ENCODE assay signal across 14 cellular contexts in the genomic region with DNA sequence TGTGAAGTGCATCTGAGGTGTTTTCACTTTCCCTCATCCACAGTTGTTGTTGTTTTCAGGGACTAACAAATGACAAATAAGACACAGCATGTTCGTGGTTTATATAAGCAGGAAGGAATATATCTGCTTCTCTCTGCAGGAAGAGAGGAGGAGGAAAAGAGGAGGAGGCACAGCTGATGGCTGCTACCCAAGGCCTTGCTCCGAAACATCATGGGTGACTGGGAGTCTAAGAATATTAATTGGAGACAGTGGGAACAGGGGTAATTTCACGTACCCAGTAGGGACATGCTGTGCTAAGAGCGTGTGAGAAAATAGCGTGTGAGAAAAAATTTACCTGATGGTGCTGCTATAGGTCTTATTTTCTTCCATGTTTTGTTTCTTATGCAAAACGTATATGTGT.
DNase-seq lines count a peak whose midpoint lies in the region; ATAC-seq and TF ChIP-seq lines count a peak whose summit lies in the region.
"Had no signal": no experiment of that assay in that cellular context is flagged by ENCODE, and none has a peak within 500 bp of the region (broad histone marks: within the 10 kb centered on the region; RNA-seq: fewer than 3 reads in every experiment).

No MANE protein-coding gene starts in this region.

- H2AFZ ChIP-seq in neural cell (ENCODE audit: low read depth, low read length): no peak overlapping the region
- no peak overlapping the region for H2AFZ ChIP-seq in neuronal stem cell (ENCODE audit: low read length)
- H2AFZ ChIP-seq: GM23248 had no signal

- no peak overlapping the region for H3K4me2 ChIP-seq in neural cell (ENCODE audit: low read length)
- H3K4me2 ChIP-seq in neuronal stem cell (ENCODE audit: insufficient read depth, low read length, poor library complexity, severe bottlenecking): no peak overlapping the region
- H3K4me2 ChIP-seq: A549 had no signal

- H3K23ac ChIP-seq in neuronal stem cell (ENCODE audit: low read depth, low read length, poor library complexity): no peak overlapping the region

- H2BK120ac ChIP-seq in neuronal stem cell (ENCODE audit: low read depth, low read length): no peak overlapping the region

- peak overlapping the region; percentile 4 for H3K9ac ChIP-seq in neural cell (ENCODE audit: low read length)
- H3K9ac ChIP-seq in neuronal stem cell (ENCODE audit: low read depth, low read length, poor library complexity): no peak overlapping the region
- H3K9ac ChIP-seq: GM23248 had no signal

- no peaks in the 10 kb centered on the region for H3K79me2 ChIP-seq in neural cell (replicated peaks; ENCODE audit: insufficient read depth, low read length)

- H2AK5ac ChIP-seq in neuronal stem cell (ENCODE audit: low read depth, low read length): no peak overlapping the region

- no peak overlapping the region for H2BK5ac ChIP-seq in neuronal stem cell (ENCODE audit: low read length)

- H4K8ac ChIP-seq in neuronal stem cell (ENCODE audit: low read depth, low read length): no peak overlapping the region

- H2BK12ac ChIP-seq in neuronal stem cell (ENCODE audit: low read length): no peak overlapping the region

- H3K4me3 Mint-ChIP-seq in brain (peak overlapping the region in 4 of 5 experiments; percentile 8 to 37 (median 20)), CD14-positive monocyte (no peak overlapping the region)
- no peak overlapping the region for H3K4me3 Mint-ChIP-seq in activated T-cell treated with anti-CD3 and anti-CD28 coated beads, Interleukin-2, amount 50 U/mL, for 4 hours
- H3K4me3 Mint-ChIP-seq: CD8-positive, alpha-beta memory T cell had no signal

- H2BK15ac ChIP-seq in neuronal stem cell (ENCODE audit: low read length): no peak overlapping the region

- H3K4me1 Mint-ChIP-seq in brain (peaks cover 21% of the 10 kb centered on the region), CD14-positive monocyte (no peaks in the 10 kb centered on the region)
- no peaks in the 10 kb centered on the region for H3K4me1 Mint-ChIP-seq in activated T-cell treated with anti-CD3 and anti-CD28 coated beads, Interleukin-2, amount 50 U/mL, for 4 hours (ENCODE audit: low read depth)
- H3K4me1 Mint-ChIP-seq: CD8-positive, alpha-beta memory T cell had no signal

- no peak for TF ChIP-seq RAD21 in neural cell (conservative IDR thresholded peaks at IDR 0.05)

- WGBS in ectodermal cell, 2 experiments: 80 to 86% methylated on average over 6 of the region's 6 CpGs
- no CpG with 5 or more reads among the region's 6 CpGs for WGBS in neuronal stem cell (ENCODE audit: extremely low coverage in 2 of 2, insufficient read length in 2 of 2, insufficient replicate concordance in 1 of 2), 2 donors

- H3K4me3 ChIP-seq in ectodermal cell (ENCODE audit: insufficient read depth, low read depth, low read length) (no peak overlapping the region), neural cell (ENCODE audit: low read length) (peak overlapping the region; percentile 26), neuronal stem cell (ENCODE audit: low read length in 2 of 2) (no peak overlapping the region)
- H3K4me3 ChIP-seq: A549, GM23248 had no signal

- intact Hi-C loops in CD14-positive monocyte (cut with micrococcal nuclease): loop anchor here in 1 of 2 donors (10.0 kb wide), 1 partner anchor 200 kb away; no protein-coding TSS in a partner anchor

- H3K14ac ChIP-seq in neuronal stem cell (ENCODE audit: low read length): no peak overlapping the region

- H3K36me3 ChIP-seq in ectodermal cell (ENCODE audit: control insufficient read depth, insufficient read depth, low read length) (no peaks in the 10 kb centered on the region), neural cell (ENCODE audit: insufficient read depth, low read length) (no peaks in the 10 kb centered on the region), neuronal stem cell (replicated peaks in 1 of 2; ENCODE audit: control insufficient read depth in 2 of 2, insufficient read depth in 2 of 2, low read length in 2 of 2) (no peaks in the 10 kb centered on the region)

- no peak overlapping the region for H3K18ac ChIP-seq in neuronal stem cell (ENCODE audit: low read length)

- H3K4me1 ChIP-seq in ectodermal cell (ENCODE audit: control insufficient read depth, insufficient read depth, low read length) (peaks cover 11% of the 10 kb centered on the region), neuronal stem cell (ENCODE audit: control insufficient read depth in 2 of 2, insufficient read depth in 1 of 2, low read depth in 1 of 2, low read length in 2 of 2) (peaks cover 0 to 11% of the 10 kb centered on the region in 2 donors)
- H3K4me1 ChIP-seq: A549, Caco-2 had no signal

- peak overlapping the region; percentile 42 for H3K27ac ChIP-seq in ectodermal cell (ENCODE audit: insufficient read depth, low read depth, low read length, poor library complexity, severe bottlenecking)
- H3K27ac ChIP-seq in neural cell (ENCODE audit: low read length): no peak overlapping the region
- H3K27ac ChIP-seq in neuronal stem cell (replicated peaks; ENCODE audit: low read length): no peak overlapping the region
- H3K27ac ChIP-seq: A549, GM23248, HL-60 had no signal

- no peaks in the 10 kb centered on the region for H3F3A ChIP-seq in neural cell (ENCODE audit: insufficient read depth, low read length, poor library complexity, severe bottlenecking)

- no peak overlapping the region for H3K4ac ChIP-seq in neuronal stem cell (ENCODE audit: low read length)

- no peaks in the 10 kb centered on the region for H3K9me3 ChIP-seq in ectodermal cell (ENCODE audit: control insufficient read depth, low read length)
- no peaks in the 10 kb centered on the region for H3K9me3 ChIP-seq in neural cell (ENCODE audit: low read length)
- H3K9me3 ChIP-seq in neuronal stem cell (replicated peaks in 1 of 2; ENCODE audit: control insufficient read depth in 2 of 2, insufficient read depth in 1 of 2, low read depth in 1 of 2, low read length in 2 of 2): no peaks in the 10 kb centered on the region
- H3K9me3 ChIP-seq: A549, Caco-2 had no signal

- no peak for TF ChIP-seq CTCF in brain (conservative IDR thresholded peaks at IDR 0.05)
- TF ChIP-seq CTCF in neural cell (IDR thresholded peaks at IDR 0.05; ENCODE audit: poor library complexity, severe bottlenecking): no peak
- no peak for TF ChIP-seq CTCF in CD14-positive monocyte (IDR thresholded peaks at IDR 0.05)

- no peak for DNase-seq in HUDEP-2 (lab: John Stamatoyannopoulos, UW; ENCODE audit: unreplicated experiment in 76 of 76)
- DNase-seq in activated T-cell treated with anti-CD3 and anti-CD28 coated beads, Interleukin-2, amount 50 U/mL, for 4 hours: no peak
- no peak for DNase-seq in CD14-positive monocyte (ENCODE audit: low spot score)
- no peak for DNase-seq in neuronal stem cell (ENCODE audit: low spot score)
- DNase-seq: Caco-2; CD8-positive, alpha-beta memory T cell; DND-41; GF-D8; GM23248 had no signal

- ATAC-seq in activated T-cell treated with anti-CD3 and anti-CD28 coated beads, Interleukin-2, amount 50 U/mL, for 4 hours: no peak
- ATAC-seq: A549 had no signal

- H4K20me1 ChIP-seq in neural cell (ENCODE audit: insufficient read depth): no peaks in the 10 kb centered on the region

- H3K9me2 ChIP-seq in neural cell (ENCODE audit: insufficient read depth, low read length): no peaks in the 10 kb centered on the region

- H3K79me1 ChIP-seq in neuronal stem cell (ENCODE audit: low read depth, low read length): no peaks in the 10 kb centered on the region

- no peak for TF ChIP-seq EP300 in neural cell (conservative IDR thresholded peaks at IDR 0.05; ENCODE audit: poor library complexity, severe bottlenecking)

- H3K9me3 Mint-ChIP-seq in brain (peaks cover 0 to 7% (median 0%) of the 10 kb centered on the region in 5 experiments), CD14-positive monocyte (peaks cover 0 to 6% (median 0%) of the 10 kb centered on the region in 7 donors)
- H3K9me3 Mint-ChIP-seq in activated T-cell treated with anti-CD3 and anti-CD28 coated beads, Interleukin-2, amount 50 U/mL, for 4 hours: peaks cover 3% of the 10 kb centered on the region

- no peaks in the 10 kb centered on the region for H3K36me3 Mint-ChIP-seq in brain
- H3K36me3 Mint-ChIP-seq in activated T-cell treated with anti-CD3 and anti-CD28 coated beads, Interleukin-2, amount 50 U/mL, for 4 hours (ENCODE audit: insufficient read depth): no peaks in the 10 kb centered on the region
- no peaks in the 10 kb centered on the region for H3K36me3 Mint-ChIP-seq in CD14-positive monocyte
- H3K36me3 Mint-ChIP-seq: CD8-positive, alpha-beta memory T cell had no signal

- H3K27ac Mint-ChIP-seq in brain: peak overlapping the region in 4 of 5 experiments; percentile 9 to 55 (median 38)
- no peak overlapping the region for H3K27ac Mint-ChIP-seq in CD14-positive monocyte
- H3K27ac Mint-ChIP-seq: CD8-positive, alpha-beta memory T cell had no signal

- H3K27me3 Mint-ChIP-seq in brain: no peaks in the 10 kb centered on the region
- peaks cover 16% of the 10 kb centered on the region for H3K27me3 Mint-ChIP-seq in activated T-cell treated with anti-CD3 and anti-CD28 coated beads, Interleukin-2, amount 50 U/mL, for 4 hours (ENCODE audit: low read depth)
- peaks cover 6 to 7% (median 7%) of the 10 kb centered on the region in 3 donors for H3K27me3 Mint-ChIP-seq in CD14-positive monocyte (ENCODE audit: low read depth in 3 of 3)

- H3K27me3 ChIP-seq in ectodermal cell (ENCODE audit: control insufficient read depth, insufficient read depth, low read length, poor library complexity, severe bottlenecking) (no peaks in the 10 kb centered on the region), neural cell (ENCODE audit: insufficient read depth, low read depth, low read length) (no peaks in the 10 kb centered on the region), neuronal stem cell (ENCODE audit: control insufficient read depth in 3 of 3, insufficient read depth in 3 of 3, low read depth in 1 of 3, low read length in 3 of 3) (no peaks in the 10 kb centered on the region)

- no peak overlapping the region for H4K91ac ChIP-seq in neuronal stem cell (ENCODE audit: low read depth, low read length, poor library complexity)

Comparison
In these comparisons a context has a peak if more than half of its experiments do, and no peak if none do; other contexts are left out.
1. H3K27ac Mint-ChIP-seq: peak in brain (4 of 5); none in CD14-positive monocyte (0 of 7).
2. H3K4me3 Mint-ChIP-seq: peak in brain (4 of 5); none in activated T-cell treated with anti-CD3 and anti-CD28 coated beads, Interleukin-2, amount 50 U/mL, for 4 hours (single experiment) and CD14-positive monocyte (0 of 2).